Comparison of ENCODE assay signal across 1 cellular context in the genomic region with DNA sequence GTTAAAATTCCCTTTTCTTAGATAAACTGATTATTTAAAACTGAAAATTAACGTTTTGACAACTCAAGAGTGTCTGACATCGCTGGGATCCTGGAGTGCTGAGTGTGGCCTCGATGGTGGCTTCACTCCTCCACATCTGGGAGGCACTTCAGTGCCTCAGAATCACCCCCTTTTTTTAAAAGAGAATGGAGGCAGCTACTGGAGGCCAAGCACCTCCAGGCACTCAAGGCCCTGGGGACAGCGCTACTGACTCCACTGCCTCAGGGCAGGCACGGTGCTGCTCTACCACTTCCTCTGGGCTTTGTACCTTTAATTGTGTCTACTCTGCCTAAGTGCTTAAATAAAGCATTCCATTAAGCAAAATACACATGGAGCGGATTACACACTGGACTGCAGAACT.
TF ChIP-seq lines count a peak whose summit lies in the region.

No MANE protein-coding gene starts in this region.

TF ChIP-seq in HCT116, 20 proteins besides CTCF, POLR2A, EP300 and RAD21:
- TF ChIP-seq, protein P1, sequence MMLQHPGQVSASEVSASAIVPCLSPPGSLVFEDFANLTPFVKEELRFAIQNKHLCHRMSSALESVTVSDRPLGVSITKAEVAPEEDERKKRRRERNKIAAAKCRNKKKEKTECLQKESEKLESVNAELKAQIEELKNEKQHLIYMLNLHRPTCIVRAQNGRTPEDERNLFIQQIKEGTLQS (IDR thresholded peaks at IDR 0.05), result no peak
- TF ChIP-seq, protein P2, sequence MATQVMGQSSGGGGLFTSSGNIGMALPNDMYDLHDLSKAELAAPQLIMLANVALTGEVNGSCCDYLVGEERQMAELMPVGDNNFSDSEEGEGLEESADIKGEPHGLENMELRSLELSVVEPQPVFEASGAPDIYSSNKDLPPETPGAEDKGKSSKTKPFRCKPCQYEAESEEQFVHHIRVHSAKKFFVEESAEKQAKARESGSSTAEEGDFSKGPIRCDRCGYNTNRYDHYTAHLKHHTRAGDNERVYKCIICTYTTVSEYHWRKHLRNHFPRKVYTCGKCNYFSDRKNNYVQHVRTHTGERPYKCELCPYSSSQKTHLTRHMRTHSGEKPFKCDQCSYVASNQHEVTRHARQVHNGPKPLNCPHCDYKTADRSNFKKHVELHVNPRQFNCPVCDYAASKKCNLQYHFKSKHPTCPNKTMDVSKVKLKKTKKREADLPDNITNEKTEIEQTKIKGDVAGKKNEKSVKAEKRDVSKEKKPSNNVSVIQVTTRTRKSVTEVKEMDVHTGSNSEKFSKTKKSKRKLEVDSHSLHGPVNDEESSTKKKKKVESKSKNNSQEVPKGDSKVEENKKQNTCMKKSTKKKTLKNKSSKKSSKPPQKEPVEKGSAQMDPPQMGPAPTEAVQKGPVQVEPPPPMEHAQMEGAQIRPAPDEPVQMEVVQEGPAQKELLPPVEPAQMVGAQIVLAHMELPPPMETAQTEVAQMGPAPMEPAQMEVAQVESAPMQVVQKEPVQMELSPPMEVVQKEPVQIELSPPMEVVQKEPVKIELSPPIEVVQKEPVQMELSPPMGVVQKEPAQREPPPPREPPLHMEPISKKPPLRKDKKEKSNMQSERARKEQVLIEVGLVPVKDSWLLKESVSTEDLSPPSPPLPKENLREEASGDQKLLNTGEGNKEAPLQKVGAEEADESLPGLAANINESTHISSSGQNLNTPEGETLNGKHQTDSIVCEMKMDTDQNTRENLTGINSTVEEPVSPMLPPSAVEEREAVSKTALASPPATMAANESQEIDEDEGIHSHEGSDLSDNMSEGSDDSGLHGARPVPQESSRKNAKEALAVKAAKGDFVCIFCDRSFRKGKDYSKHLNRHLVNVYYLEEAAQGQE (IDR thresholded peaks at IDR 0.05; ENCODE audit: low read depth), result no peak
- TF ChIP-seq SIN3A (IDR thresholded peaks at IDR 0.05; ENCODE audit: low read depth) (no peak), ZFX (IDR thresholded peaks at IDR 0.05) (no peak), ELF1 (IDR thresholded peaks at IDR 0.05; ENCODE audit: borderline replicate concordance, low read depth) (no peak), SP1 (IDR thresholded peaks at IDR 0.05; ENCODE audit: low read depth) (no peak), EZH2phosphoT487 (IDR thresholded peaks at IDR 0.05; ENCODE audit: borderline replicate concordance) (no peak), FOSL1 (IDR thresholded peaks at IDR 0.05; ENCODE audit: low read depth) (no peak), EGR1 (IDR thresholded peaks at IDR 0.05; ENCODE audit: low read depth) (no peak), SRF (IDR thresholded peaks at IDR 0.05; ENCODE audit: low read depth) (no peak), POLR2AphosphoS5 (IDR thresholded peaks at IDR 0.05; ENCODE audit: low read depth, low read length) (no peak), EZH2 (IDR thresholded peaks at IDR 0.05) (no peak)
